In the genomic region with DNA sequence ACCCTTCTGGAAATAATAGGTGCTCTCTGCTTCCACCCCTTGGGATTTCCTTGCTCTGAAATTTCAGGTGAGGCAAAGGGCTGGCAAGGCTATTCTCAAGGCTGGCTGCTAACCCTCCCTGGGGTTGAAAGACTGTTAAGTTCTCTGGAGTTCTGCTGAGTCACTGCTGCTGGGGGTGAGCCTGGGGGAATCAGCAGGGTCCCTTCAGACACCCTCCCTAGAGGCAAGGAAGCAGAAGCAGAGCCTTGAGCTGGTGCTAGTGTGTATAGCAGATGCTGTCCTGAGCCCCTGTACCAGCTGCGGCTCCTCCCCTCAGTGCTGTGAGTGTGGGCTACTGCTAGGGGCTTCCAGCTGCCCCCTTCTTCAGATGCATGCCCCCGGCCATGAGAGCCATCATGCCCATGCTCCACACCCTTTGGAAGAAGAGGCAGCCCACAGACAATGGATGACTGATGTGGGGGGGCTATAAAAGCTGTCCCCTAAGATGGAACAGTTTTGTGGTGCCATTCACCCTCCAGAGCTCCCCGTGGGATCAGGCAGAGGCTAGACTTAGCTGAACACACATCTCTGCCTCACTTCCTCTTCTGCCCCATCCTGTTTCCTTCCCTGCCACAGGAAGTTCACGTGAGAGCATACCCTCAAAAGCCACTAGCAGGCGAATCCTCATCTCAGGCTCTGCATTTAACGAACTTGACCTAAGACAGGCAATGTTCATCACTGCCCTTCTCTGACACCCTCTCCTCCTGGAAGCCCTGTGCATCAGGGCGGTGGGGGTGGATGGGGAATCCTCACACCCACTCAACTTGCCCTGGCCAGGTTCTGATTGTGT, we compare ENCODE assay signal across 1 cellular context.
TF ChIP-seq lines count a peak whose summit lies in the region.

No MANE protein-coding gene starts in this region.

TF ChIP-seq in K562, 482 proteins besides CTCF, POLR2A, EP300 and RAD21 (continued from another document and continues in another):
- TF ChIP-seq ZBTB40 (IDR thresholded peaks at IDR 0.05) (peak; percentile 80), ZBTB40 (CRISPR knock-in tag; IDR thresholded peaks at IDR 0.05) (no peak), TAL1 (IDR thresholded peaks at IDR 0.05) (no peak), HCFC1 (IDR thresholded peaks at IDR 0.05; ENCODE audit: low read depth, low read length) (no peak), ZBTB5 (IDR thresholded peaks at IDR 0.05) (no peak), MECOM (CRISPR knock-in tag; IDR thresholded peaks at IDR 0.05) (no peak), SIRT6 (IDR thresholded peaks at IDR 0.05; ENCODE audit: low read depth, low read length) (no peak), ELF2 (CRISPR knock-in tag; IDR thresholded peaks at IDR 0.05) (no peak), ZKSCAN3 (CRISPR knock-in tag; IDR thresholded peaks at IDR 0.05) (no peak), TOE1 (IDR thresholded peaks at IDR 0.05; ENCODE audit: borderline replicate concordance) (no peak), TOE1 (CRISPR knock-in tag; IDR thresholded peaks at IDR 0.05; ENCODE audit: borderline replicate concordance, low read depth) (no peak), CC2D1A (IDR thresholded peaks at IDR 0.05) (no peak), NFE2 (IDR thresholded peaks at IDR 0.05; ENCODE audit: low read depth) (peak; percentile 85), L3MBTL2 (IDR thresholded peaks at IDR 0.05) (no peak), NR2C1 (IDR thresholded peaks at IDR 0.05) (no peak), NR2C1 (tag; IDR thresholded peaks at IDR 0.05) (no peak), KLF1 (tag; IDR thresholded peaks at IDR 0.05) (no peak), NFIC (IDR thresholded peaks at IDR 0.05) (no peak), KAT7 (CRISPR knock-in tag; IDR thresholded peaks at IDR 0.05; ENCODE audit: borderline replicate concordance) (no peak), SRF (CRISPR knock-in tag; IDR thresholded peaks at IDR 0.05) (no peak), ZNF316 (IDR thresholded peaks at IDR 0.05) (peak; percentile 42; the same call in 1 of the 2 replicates), SRSF7 (optimal IDR thresholded peaks at IDR 0.05; ENCODE audit: low read depth, low read length) (no peak), MAFK (IDR thresholded peaks at IDR 0.05; ENCODE audit: low read length) (peak; percentile 58; the same call in 1 of the 2 replicates), ZNF57 (CRISPR knock-in tag; IDR thresholded peaks at IDR 0.05) (no peak), ARID2 (IDR thresholded peaks at IDR 0.05) (no peak), NCOA2 (IDR thresholded peaks at IDR 0.05; ENCODE audit: partially characterized antibody in 2 of 2) (no peak), ZNF165 (CRISPR knock-in tag; IDR thresholded peaks at IDR 0.05; ENCODE audit: borderline replicate concordance) (no peak), YY1 (IDR thresholded peaks at IDR 0.05; ENCODE audit: borderline replicate concordance in 1 of 3, control insufficient read depth in 1 of 3, extremely low read depth in 1 of 3, insufficient read depth in 3 of 3, insufficient read length in 1 of 3, insufficient replicate concordance in 2 of 3, low read depth in 1 of 3, low read length in 2 of 3) (no peak), ZNF778 (CRISPR knock-in tag; IDR thresholded peaks at IDR 0.05) (no peak), C11orf30 (IDR thresholded peaks at IDR 0.05; ENCODE audit: low read depth) (peak; percentile 68; the same call in 1 of the 2 replicates), DPF2 (IDR thresholded peaks at IDR 0.05) (no peak), KDM1A (IDR thresholded peaks at IDR 0.05) (no peak), E2F5 (CRISPR knock-in tag; IDR thresholded peaks at IDR 0.05) (no peak), JUN (IDR thresholded peaks at IDR 0.05; ENCODE audit: borderline replicate concordance, low read depth, low read length) (no peak), JUN (CRISPR knock-in tag; IDR thresholded peaks at IDR 0.05; ENCODE audit: borderline replicate concordance) (no peak), PHF21A (IDR thresholded peaks at IDR 0.05; ENCODE audit: borderline replicate concordance, low read depth) (no peak), CCAR2 (IDR thresholded peaks at IDR 0.05; ENCODE audit: low read depth, low read length) (no peak), SIN3A (IDR thresholded peaks at IDR 0.05; ENCODE audit: borderline replicate concordance in 2 of 2, control insufficient read depth in 1 of 2, low read depth in 2 of 2, low read length in 2 of 2) (no peak), STAT5A (IDR thresholded peaks at IDR 0.05; ENCODE audit: borderline replicate concordance, low read length) (no peak), HNRNPL (IDR thresholded peaks at IDR 0.05; ENCODE audit: low read depth, low read length) (no peak), U2AF2 (optimal IDR thresholded peaks at IDR 0.05; ENCODE audit: low read depth, low read length) (no peak), GABPB2 (CRISPR knock-in tag; conservative IDR thresholded peaks at IDR 0.05) (no peak), ETV1 (tag; conservative IDR thresholded peaks at IDR 0.05; ENCODE audit: low read depth) (0 out of 2 replicates have a peak, but pooled peaks have one; percentile 41), TBP (optimal IDR thresholded peaks at IDR 0.05; ENCODE audit: low read depth, low read length) (no peak), ZBTB8A (IDR thresholded peaks at IDR 0.05; ENCODE audit: partially characterized antibody) (no peak), FOSL1 (tag; conservative IDR thresholded peaks at IDR 0.05) (no peak), KLF6 (CRISPR knock-in tag; IDR thresholded peaks at IDR 0.05; ENCODE audit: borderline replicate concordance) (no peak), DACH1 (IDR thresholded peaks at IDR 0.05; ENCODE audit: partially characterized antibody) (no peak), DIDO1 (tag; IDR thresholded peaks at IDR 0.05; ENCODE audit: low read depth) (no peak)
- TF ChIP-seq, protein P1, sequence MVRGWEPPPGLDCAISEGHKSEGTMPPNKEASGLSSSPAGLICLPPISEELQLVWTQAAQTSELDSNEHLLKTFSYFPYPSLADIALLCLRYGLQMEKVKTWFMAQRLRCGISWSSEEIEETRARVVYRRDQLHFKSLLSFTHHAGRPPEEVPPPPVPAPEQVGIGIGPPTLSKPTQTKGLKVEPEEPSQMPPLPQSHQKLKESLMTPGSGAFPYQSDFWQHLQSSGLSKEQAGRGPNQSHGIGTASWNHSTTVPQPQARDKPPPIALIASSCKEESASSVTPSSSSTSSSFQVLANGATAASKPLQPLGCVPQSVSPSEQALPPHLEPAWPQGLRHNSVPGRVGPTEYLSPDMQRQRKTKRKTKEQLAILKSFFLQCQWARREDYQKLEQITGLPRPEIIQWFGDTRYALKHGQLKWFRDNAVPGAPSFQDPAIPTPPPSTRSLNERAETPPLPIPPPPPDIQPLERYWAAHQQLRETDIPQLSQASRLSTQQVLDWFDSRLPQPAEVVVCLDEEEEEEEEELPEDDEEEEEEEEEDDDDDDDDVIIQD (CRISPR knock-in tag; IDR thresholded peaks at IDR 0.05), result no peak
- TF ChIP-seq, protein P2, sequence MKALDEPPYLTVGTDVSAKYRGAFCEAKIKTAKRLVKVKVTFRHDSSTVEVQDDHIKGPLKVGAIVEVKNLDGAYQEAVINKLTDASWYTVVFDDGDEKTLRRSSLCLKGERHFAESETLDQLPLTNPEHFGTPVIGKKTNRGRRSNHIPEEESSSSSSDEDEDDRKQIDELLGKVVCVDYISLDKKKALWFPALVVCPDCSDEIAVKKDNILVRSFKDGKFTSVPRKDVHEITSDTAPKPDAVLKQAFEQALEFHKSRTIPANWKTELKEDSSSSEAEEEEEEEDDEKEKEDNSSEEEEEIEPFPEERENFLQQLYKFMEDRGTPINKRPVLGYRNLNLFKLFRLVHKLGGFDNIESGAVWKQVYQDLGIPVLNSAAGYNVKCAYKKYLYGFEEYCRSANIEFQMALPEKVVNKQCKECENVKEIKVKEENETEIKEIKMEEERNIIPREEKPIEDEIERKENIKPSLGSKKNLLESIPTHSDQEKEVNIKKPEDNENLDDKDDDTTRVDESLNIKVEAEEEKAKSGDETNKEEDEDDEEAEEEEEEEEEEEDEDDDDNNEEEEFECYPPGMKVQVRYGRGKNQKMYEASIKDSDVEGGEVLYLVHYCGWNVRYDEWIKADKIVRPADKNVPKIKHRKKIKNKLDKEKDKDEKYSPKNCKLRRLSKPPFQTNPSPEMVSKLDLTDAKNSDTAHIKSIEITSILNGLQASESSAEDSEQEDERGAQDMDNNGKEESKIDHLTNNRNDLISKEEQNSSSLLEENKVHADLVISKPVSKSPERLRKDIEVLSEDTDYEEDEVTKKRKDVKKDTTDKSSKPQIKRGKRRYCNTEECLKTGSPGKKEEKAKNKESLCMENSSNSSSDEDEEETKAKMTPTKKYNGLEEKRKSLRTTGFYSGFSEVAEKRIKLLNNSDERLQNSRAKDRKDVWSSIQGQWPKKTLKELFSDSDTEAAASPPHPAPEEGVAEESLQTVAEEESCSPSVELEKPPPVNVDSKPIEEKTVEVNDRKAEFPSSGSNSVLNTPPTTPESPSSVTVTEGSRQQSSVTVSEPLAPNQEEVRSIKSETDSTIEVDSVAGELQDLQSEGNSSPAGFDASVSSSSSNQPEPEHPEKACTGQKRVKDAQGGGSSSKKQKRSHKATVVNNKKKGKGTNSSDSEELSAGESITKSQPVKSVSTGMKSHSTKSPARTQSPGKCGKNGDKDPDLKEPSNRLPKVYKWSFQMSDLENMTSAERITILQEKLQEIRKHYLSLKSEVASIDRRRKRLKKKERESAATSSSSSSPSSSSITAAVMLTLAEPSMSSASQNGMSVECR (CRISPR knock-in tag; IDR thresholded peaks at IDR 0.05), result no peak
